Comparison of ENCODE assay signal across 8 cellular contexts in genomic region chr2:151808258-151809072, GRCh38.
DNase-seq lines count a peak whose midpoint lies in the region; ATAC-seq and TF ChIP-seq lines count a peak whose summit lies in the region.

No MANE protein-coding gene starts in this region.

- ATAC-seq in effector memory CD8-positive, alpha-beta T cell (replicated peaks), result peak; percentile 72

- peaks cover 14% of the 10 kb centered on the region for H3K4me1 ChIP-seq in MM.1S (ENCODE audit: low read length)

- TF ChIP-seq CTCF in MM.1S (IDR thresholded peaks at IDR 0.05; ENCODE audit: low read length), result peak; percentile 52

- H3K36me3 ChIP-seq in MM.1S (replicated peaks; ENCODE audit: insufficient read depth, low read length), result peaks cover 24% of the 10 kb centered on the region

- H3F3A ChIP-seq in MM.1S (ENCODE audit: insufficient read depth, low read length), result peaks cover 16% of the 10 kb centered on the region; the same call in 1 of the 2 replicates

- H3K27me3 Mint-ChIP-seq in effector memory CD8-positive, alpha-beta T cell, result no peaks in the 10 kb centered on the region

- no peaks in the 10 kb centered on the region for H4K20me1 ChIP-seq in MM.1S (ENCODE audit: insufficient read depth, low read length)

- no peaks in the 10 kb centered on the region for H3K9me2 ChIP-seq in MM.1S (replicated peaks; ENCODE audit: insufficient read depth, low read length)

- H3K4me3 ChIP-seq in MM.1S (ENCODE audit: low read length), result no peak overlapping the region

- H2AFZ ChIP-seq in MM.1S (ENCODE audit: low read length), result no peak overlapping the region

- H3K4me3 Mint-ChIP-seq in effector memory CD8-positive, alpha-beta T cell, result no peak overlapping the region

- H3K36me3 Mint-ChIP-seq in effector memory CD8-positive, alpha-beta T cell (ENCODE audit: insufficient read depth), result peaks cover 21% of the 10 kb centered on the region

- H3K79me2 ChIP-seq in MM.1S (ENCODE audit: low read length), result no peaks in the 10 kb centered on the region

- H3K9me3 ChIP-seq in MM.1S (replicated peaks; ENCODE audit: insufficient read depth, low read length), result no peaks in the 10 kb centered on the region

- no peaks in the 10 kb centered on the region for H3K9me3 Mint-ChIP-seq in effector memory CD8-positive, alpha-beta T cell

- H3K27ac Mint-ChIP-seq in effector memory CD8-positive, alpha-beta T cell, result no peak overlapping the region

- no peak overlapping the region for H3K4me2 ChIP-seq in MM.1S (ENCODE audit: low read depth, low read length)

- no peak overlapping the region for H3K9ac ChIP-seq in MM.1S (ENCODE audit: low read length)

- DNase-seq in NCI-H2196 (lab: John Stamatoyannopoulos, UW; ENCODE audit: unreplicated experiment) (peak; percentile 38), NCI-H2196 treated with DMSO at 0.1 percent for 48 hours (lab: John Stamatoyannopoulos, UW; ENCODE audit: unreplicated experiment) (no peak), MM.1S (peak; percentile 52), pons (ENCODE audit: low spot score) (peak; percentile 37), 8988T (no peak)
- DNase-seq in effector memory CD8-positive, alpha-beta T cell, result peak in 1 of 3 experiments; percentile 6
- DNase-seq in activated CD4-positive, alpha-beta T cell treated with anti-CD3 and anti-CD28 coated beads, Interleukin-2, amount 50 U/mL, for 1 hour, result no peak
- no peak for DNase-seq in activated CD4-positive, alpha-beta T cell treated with anti-CD3 and anti-CD28 coated beads for 4 hours

- peak overlapping the region; percentile 1; the same call in 1 of the 2 replicates for H3K27ac ChIP-seq in MM.1S (ENCODE audit: low read length)

- H3K27me3 ChIP-seq in MM.1S (replicated peaks; ENCODE audit: insufficient read depth, low read length), result no peaks in the 10 kb centered on the region

- peaks cover 0 to 3% of the 10 kb centered on the region in 2 donors for H3K4me1 Mint-ChIP-seq in effector memory CD8-positive, alpha-beta T cell (ENCODE audit: low read depth in 2 of 2)

Comparison
In these comparisons a context has a peak if more than half of its experiments do, and no peak if none do; other contexts are left out.
1. DNase-seq: peak in NCI-H2196 (single experiment), MM.1S (single experiment) and pons (single experiment); none in NCI-H2196 treated with DMSO at 0.1 percent for 48 hours (single experiment), activated CD4-positive, alpha-beta T cell treated with anti-CD3 and anti-CD28 coated beads, Interleukin-2, amount 50 U/mL, for 1 hour (single experiment), activated CD4-positive, alpha-beta T cell treated with anti-CD3 and anti-CD28 coated beads for 4 hours (0 of 2) and 8988T (single experiment).